ENCODE assay signal across 9 cellular contexts in genomic region chr10:23157691-23158369, GRCh38. TPM values are rescaled to one million over a fixed set of nuclear protein-coding genes. Genes with fewer than 3 reads are reported as not detected.
DNase-seq lines count a peak whose midpoint lies in the region; ATAC-seq and TF ChIP-seq lines count a peak whose summit lies in the region.
"Had no signal": no experiment of that assay in that cellular context is flagged by ENCODE, and none has a peak within 500 bp of the region (broad histone marks: within the 10 kb centered on the region; RNA-seq: fewer than 3 reads in every experiment).

No MANE protein-coding gene starts in this region.

- peak overlapping the region; percentile 25 for H3K4me3 ChIP-seq in coronary artery
- peak overlapping the region; percentile 53 for H3K4me3 ChIP-seq in neural cell (ENCODE audit: low read length)

- TF ChIP-seq CTCF in coronary artery (IDR thresholded peaks at IDR 0.05) (no peak), neural cell (IDR thresholded peaks at IDR 0.05; ENCODE audit: poor library complexity, severe bottlenecking) (no peak)

- H3K4me2 ChIP-seq in neural cell (ENCODE audit: low read length): peak overlapping the region; percentile 66

- peak; percentile 70 for ATAC-seq in GM18498 (IDR thresholded peaks at IDR 0.05; ENCODE audit: unreplicated experiment)
- peak; percentile 68 for ATAC-seq in HG02938 (IDR thresholded peaks at IDR 0.05; ENCODE audit: unreplicated experiment)
- ATAC-seq in GM18519 (IDR thresholded peaks at IDR 0.05; ENCODE audit: low FRiP score, unreplicated experiment): no peak

- peak; percentile 20 for DNase-seq in CD1c-positive myeloid dendritic cell (ENCODE audit: extremely low spot score)
- peak; percentile 32 for DNase-seq in NCI-H69 (lab: John Stamatoyannopoulos, UW)
- DNase-seq in coronary artery (ENCODE audit: low spot score): no peak
- DNase-seq in NCI-H128 (lab: John Stamatoyannopoulos, UW; ENCODE audit: unreplicated experiment): no peak
- DNase-seq: left cardiac atrium had no signal

- no peak overlapping the region for H3K9ac ChIP-seq in neural cell (ENCODE audit: low read length)

- H3K36me3 ChIP-seq in neural cell (ENCODE audit: insufficient read depth, low read length): no peaks in the 10 kb centered on the region

- no peak for TF ChIP-seq RAD21 in neural cell (conservative IDR thresholded peaks at IDR 0.05)

- H3K9me3 ChIP-seq in neural cell (ENCODE audit: low read length): no peaks in the 10 kb centered on the region

- no peaks in the 10 kb centered on the region for H3K9me2 ChIP-seq in neural cell (ENCODE audit: insufficient read depth, low read length)

- no peaks in the 10 kb centered on the region for H3K79me2 ChIP-seq in neural cell (replicated peaks; ENCODE audit: insufficient read depth, low read length)

- no peaks in the 10 kb centered on the region for H3F3A ChIP-seq in neural cell (ENCODE audit: insufficient read depth, low read length, poor library complexity, severe bottlenecking)

- no peaks in the 10 kb centered on the region for H3K27me3 ChIP-seq in neural cell (ENCODE audit: insufficient read depth, low read depth, low read length)

- no peak for TF ChIP-seq EP300 in neural cell (conservative IDR thresholded peaks at IDR 0.05; ENCODE audit: poor library complexity, severe bottlenecking)

- no peak overlapping the region for H2AFZ ChIP-seq in neural cell (ENCODE audit: low read depth, low read length)

- H4K20me1 ChIP-seq in neural cell (ENCODE audit: insufficient read depth): no peaks in the 10 kb centered on the region

- no peak overlapping the region for H3K27ac ChIP-seq in coronary artery
- no peak overlapping the region for H3K27ac ChIP-seq in neural cell (ENCODE audit: low read length)

TF ChIP-seq in neural cell, 6 proteins besides CTCF, POLR2A, EP300 and RAD21:
- no peak for TF ChIP-seq EZH2 (IDR thresholded peaks at IDR 0.05; ENCODE audit: borderline replicate concordance, insufficient read depth, low read length, poor library complexity, severe bottlenecking)
- TF ChIP-seq MXI1 (conservative IDR thresholded peaks at IDR 0.05; ENCODE audit: poor library complexity, severe bottlenecking): no peak
- no peak for TF ChIP-seq TAF1 (IDR thresholded peaks at IDR 0.05; ENCODE audit: low read depth)
- TF ChIP-seq POLR2AphosphoS5 (IDR thresholded peaks at IDR 0.05): no peak
- TF ChIP-seq SMC3 (conservative IDR thresholded peaks at IDR 0.05; ENCODE audit: poor library complexity): no peak
- no peak for TF ChIP-seq REST (IDR thresholded peaks at IDR 0.05; ENCODE audit: borderline replicate concordance)

RNA-seq across cellular contexts. Expression of gene PTF1A, which starts 34.3 kb away (rescaled TPM):
- polyA plus RNA-seq in neural cell: not detected in 2 replicates
- not detected in 2 replicates for polyA minus RNA-seq in neural cell

Comparison
In these comparisons a context has a peak if more than half of its experiments do, and no peak if none do; other contexts are left out.
1. DNase-seq: peak in CD1c-positive myeloid dendritic cell (single experiment) and NCI-H69 (single experiment); none in coronary artery (single experiment) and NCI-H128 (single experiment).